In the genomic region with DNA sequence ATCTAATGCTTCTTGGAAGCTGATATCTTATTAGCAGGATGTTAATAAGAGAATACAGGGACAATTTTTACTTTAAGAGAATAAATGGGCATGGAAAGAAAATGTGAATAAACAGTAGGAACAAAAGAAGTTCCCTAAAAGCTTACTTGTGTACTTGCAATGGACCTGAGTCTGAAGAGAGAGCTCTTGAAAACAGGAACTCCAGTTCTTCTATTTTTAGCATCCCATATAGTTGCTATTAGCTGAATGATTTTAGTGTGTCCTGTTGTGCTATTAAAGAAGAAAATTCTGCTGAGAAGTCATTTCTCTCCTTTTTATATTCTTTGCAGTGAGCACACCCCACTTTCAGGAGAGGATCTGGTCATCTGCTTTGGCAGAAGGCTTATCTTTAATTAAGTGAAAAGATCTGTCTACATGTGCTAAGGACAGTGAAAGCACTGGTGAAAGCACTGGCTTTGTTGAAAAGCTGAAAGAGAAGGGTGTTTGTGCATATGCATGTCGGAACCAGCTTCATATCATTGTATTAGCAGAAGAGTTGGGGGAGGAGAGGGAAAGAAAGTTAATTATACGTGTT, we compare ENCODE assay signal across 15 cellular contexts. TPM values are rescaled to one million over a fixed set of nuclear protein-coding genes. Genes with fewer than 3 reads are reported as not detected.
DNase-seq lines count a peak whose midpoint lies in the region; ATAC-seq, FAIRE-seq and TF ChIP-seq lines count a peak whose summit lies in the region.
"Had no signal": no experiment of that assay in that cellular context is flagged by ENCODE, and none has a peak within 500 bp of the region (broad histone marks: within the 10 kb centered on the region; RNA-seq: fewer than 3 reads in every experiment).

No MANE protein-coding gene starts in this region.

- no peaks in the 10 kb centered on the region for H4K20me1 ChIP-seq in GM12878 (ENCODE audit: control insufficient read depth, insufficient read depth)

- H3K27ac ChIP-seq in GM12878 (ENCODE audit: control insufficient read depth, insufficient read depth), result no peak overlapping the region
- H3K27ac ChIP-seq in coronary artery, result peak overlapping the region in 1 of 2 donors; percentile 53
- H3K27ac ChIP-seq: prostate gland had no signal

- no peak overlapping the region for H3K9ac ChIP-seq in GM12878 (ENCODE audit: control insufficient read depth, insufficient read depth, low read length)

- H2AFZ ChIP-seq in GM12878 (ENCODE audit: control insufficient read depth, low read depth, low read length), result no peak overlapping the region
- peak overlapping the region; percentile 86 for H2AFZ ChIP-seq in neuron (ENCODE audit: low read depth, low read length)

- FAIRE-seq in GM12891 (lab: Jason Lieb, UNC) (no peak), GM12878 (lab: Jason Lieb, UNC) (no peak)
- FAIRE-seq: GM19239 had no signal

- intact Hi-C loops in GM12878 (cut with micrococcal nuclease; ENCODE audit: unreplicated experiment), result no loop called here

- POLR2A ChIA-PET in GM12878 (lab: Charles Lee), result interaction anchor here (0.7 to 8.2 kb wide), 7 partner anchors 9 to 775 kb away, joined by 3 to 49 read pairs (median 6); no protein-coding TSS in a partner anchor

- H3K79me2 ChIP-seq in GM12878 (ENCODE audit: control insufficient read depth, insufficient read depth, low read length), result peaks cover 4% of the 10 kb centered on the region

- H3K9me3 ChIP-seq in GM12878 (replicated peaks; ENCODE audit: control insufficient read depth, insufficient read depth, low read length), result no peaks in the 10 kb centered on the region
- no peaks in the 10 kb centered on the region for H3K9me3 ChIP-seq in neuron (ENCODE audit: low read length)
- H3K9me3 ChIP-seq: prostate gland had no signal

- peak overlapping the region; percentile 50 for H3K4me2 ChIP-seq in GM12878 (ENCODE audit: control insufficient read depth, insufficient read depth)

- ATAC-seq in GM12878, result peak; percentile 23
- ATAC-seq: activated T-helper 17 cell treated with anti-CD3 and anti-CD28 coated beads, Interleukin-2, amount 50 U/mL, for 72 hours had no signal

- no peaks in the 10 kb centered on the region for H3K9me3 Mint-ChIP-seq in type B pancreatic cell
- H3K9me3 Mint-ChIP-seq: activated CD4-positive, alpha-beta memory T cell treated with anti-CD3 and anti-CD28 coated beads, Interleukin-2, amount 10 ng/mL, durations not matched to agents 7 days and 5 days; activated T-helper 17 cell treated with anti-CD3 and anti-CD28 coated beads, Interleukin-2, amount 50 U/mL, for 72 hours had no signal

- SMC1A ChIA-PET in GM12878 (lab: Charles Lee; ENCODE audit: uncharacterized antibody, unreplicated experiment), result interaction anchor here (0.7 to 10.6 kb wide), 17 partner anchors 7 to 149 kb away, joined by 3 to 139 read pairs (median 6); no protein-coding TSS in a partner anchor

- CTCF ChIA-PET in GM12878 (lab: Yijun Ruan, JAX), result interaction anchor here (0.8 to 5.0 kb wide), 7 partner anchors 8 to 160 kb away, joined by 3 to 22 read pairs (median 5); no protein-coding TSS in a partner anchor

- no peaks in the 10 kb centered on the region for H3K27me3 ChIP-seq in GM12878 (replicated peaks in 1 of 2; ENCODE audit: control insufficient read depth in 2 of 2, insufficient read depth in 2 of 2, low read length in 1 of 2)
- H3K27me3 ChIP-seq in neuron (ENCODE audit: insufficient read depth, low read length), result no peaks in the 10 kb centered on the region

- peaks cover 26% of the 10 kb centered on the region for H3K4me1 Mint-ChIP-seq in type B pancreatic cell (ENCODE audit: unreplicated experiment)
- H3K4me1 Mint-ChIP-seq: activated CD4-positive, alpha-beta memory T cell treated with anti-CD3 and anti-CD28 coated beads, Interleukin-2, amount 10 ng/mL, durations not matched to agents 7 days and 5 days; activated T-helper 17 cell treated with anti-CD3 and anti-CD28 coated beads, Interleukin-2, amount 50 U/mL, for 72 hours had no signal

- in situ Hi-C loops in GM12878 (cut with MboI), result no loop called here

- H3K36me3 Mint-ChIP-seq in type B pancreatic cell, result peaks cover 4% of the 10 kb centered on the region

- 79% methylated on average over 2 of the region's 2 CpGs for WGBS in GM12878 (ENCODE audit: insufficient coverage, insufficient replicate concordance, low lambda C conversion rate, missing lambda C conversion rate)

- TF ChIP-seq CTCF in GM12878 (IDR thresholded peaks at IDR 0.05 in 2 of 3, conservative IDR thresholded peaks at IDR 0.05 in 1 of 3; ENCODE audit: control insufficient read depth in 2 of 3, extremely low read depth in 1 of 3, insufficient read depth in 1 of 3, low read depth in 3 of 3, low read length in 3 of 3), result no peak
- TF ChIP-seq CTCF in coronary artery (IDR thresholded peaks at IDR 0.05), result no peak
- TF ChIP-seq CTCF in type B pancreatic cell (conservative IDR thresholded peaks at IDR 0.05), result no peak

- H3K4me1 ChIP-seq in GM12878 (ENCODE audit: control insufficient read depth, insufficient read depth, low read length) (peaks cover 29% of the 10 kb centered on the region), neuron (ENCODE audit: insufficient read depth, low read length) (peaks cover 8% of the 10 kb centered on the region)
- H3K4me1 ChIP-seq: prostate gland had no signal

- H3K4me3 Mint-ChIP-seq in type B pancreatic cell, result no peak overlapping the region
- H3K4me3 Mint-ChIP-seq: activated CD4-positive, alpha-beta memory T cell treated with anti-CD3 and anti-CD28 coated beads, Interleukin-2, amount 10 ng/mL, durations not matched to agents 7 days and 5 days; activated T-helper 17 cell treated with anti-CD3 and anti-CD28 coated beads, Interleukin-2, amount 50 U/mL, for 72 hours had no signal

- H3K27ac Mint-ChIP-seq in type B pancreatic cell, result no peak overlapping the region
- H3K27ac Mint-ChIP-seq: activated CD4-positive, alpha-beta memory T cell treated with anti-CD3 and anti-CD28 coated beads, Interleukin-2, amount 10 ng/mL, durations not matched to agents 7 days and 5 days; activated T-helper 17 cell treated with anti-CD3 and anti-CD28 coated beads, Interleukin-2, amount 50 U/mL, for 72 hours had no signal

- RAD21 ChIA-PET in GM12878 (lab: Charles Lee; ENCODE audit: unreplicated experiment), result interaction anchor here (0.6 to 2.9 kb wide), 16 partner anchors 9 to 722 kb away, joined by 3 to 12 read pairs (median 4); no protein-coding TSS in a partner anchor

- TF ChIP-seq EP300 in GM12878 (IDR thresholded peaks at IDR 0.05; ENCODE audit: borderline replicate concordance in 1 of 2, control insufficient read depth in 1 of 2, low read depth in 2 of 2, low read length in 2 of 2), result no peak

- H3K4me3 ChIP-seq in GM12878, result no peak overlapping the region
- H3K4me3 ChIP-seq in neuron (ENCODE audit: low read length), result no peak overlapping the region
- no peak overlapping the region for H3K4me3 ChIP-seq in coronary artery
- H3K4me3 ChIP-seq: prostate gland had no signal

- DNase-seq in GM12891 (ENCODE audit: insufficient read length, low spot score) (no peak), NOMO-1 treated with DMSO at 0.1 percent for 48 hours (lab: John Stamatoyannopoulos, UW; ENCODE audit: unreplicated experiment) (peak; percentile 85), GM12878 (ENCODE audit: low read depth, low spot score) (no peak), coronary artery (ENCODE audit: low spot score) (no peak), type B pancreatic cell (ENCODE audit: extremely low spot score, unreplicated experiment) (no peak), NCI-H2107 (lab: John Stamatoyannopoulos, UW) (no peak), NCI-H510A treated with DMSO at 0.1 percent for 48 hours (lab: John Stamatoyannopoulos, UW) (no peak)
- DNase-seq: activated CD4-positive, alpha-beta memory T cell treated with anti-CD3 and anti-CD28 coated beads, Interleukin-2, amount 10 ng/mL, durations not matched to agents 7 days and 5 days; aorta; NCI-H2171 treated with DMSO at 0.1 percent for 48 hours; stimulated activated CD8-positive, alpha-beta memory T cell treated with anti-CD3 and anti-CD28 coated beads, Interleukin-4, amount 100 ng/mL, for 48 hours had no signal

- no TSS peak for BruUV-seq in GM12878 (replicated peaks; lab: Mats Ljungman, UMichigan)

- TF ChIP-seq RAD21 in GM12878 (IDR thresholded peaks at IDR 0.05; ENCODE audit: insufficient read depth, low read depth, low read length), result no peak

- H3K36me3 ChIP-seq in GM12878 (ENCODE audit: control insufficient read depth in 2 of 2, insufficient read depth in 2 of 2, low read length in 1 of 2) (peaks cover 0 to 3% of the 10 kb centered on the region in 2 experiments; a peak in 1 of 4 replicates), neuron (ENCODE audit: insufficient read depth, low read length) (no peaks in the 10 kb centered on the region)
- H3K36me3 ChIP-seq: prostate gland had no signal

- TF ChIP-seq POLR2A in GM12891 (IDR thresholded peaks at IDR 0.05; ENCODE audit: low read depth, low read length), result no peak
- TF ChIP-seq POLR2A in GM12878 (IDR thresholded peaks at IDR 0.05; ENCODE audit: low read depth, low read length), result no peak

- no peaks in the 10 kb centered on the region for H3K27me3 Mint-ChIP-seq in type B pancreatic cell

TF ChIP-seq in GM12891, 5 proteins besides CTCF, POLR2A, EP300 and RAD21:
- TF ChIP-seq SPI1 (IDR thresholded peaks at IDR 0.05; ENCODE audit: low read depth, low read length) (peak; percentile 83), TAF1 (IDR thresholded peaks at IDR 0.05; ENCODE audit: low read depth, low read length) (no peak)

TF ChIP-seq in GM12878, 131 proteins besides CTCF, POLR2A, EP300 and RAD21 (continues in another document):
- TF ChIP-seq NBN (IDR thresholded peaks at IDR 0.05), result no peak

RNA-seq across cellular contexts. Expression of gene ST3GAL6, which starts 1.4 kb away (rescaled TPM):
- polyA plus RNA-seq in GM12891 (2012; ENCODE audit: low read depth, missing spikeins), result 8.3 TPM
- 172 and 176 TPM in 2 replicates for total RNA-seq in GM12878 (2013; cell fraction: nucleolus; rRNA removed)
- total RNA-seq in GM12878 (2014; rRNA removed), result 35.4 and 43.9 TPM in 2 replicates
- 38.6 and 39.2 TPM in 2 replicates for total RNA-seq in GM12878 (2014; rRNA removed; fragmentation: Illumina TruSeq; extraction: Trizol)
- 36.2 TPM in 2 replicates for total RNA-seq in GM12878 (2021)
- 3.2 TPM for polyA plus RNA-seq in GM12878 (2011; ENCODE audit: low read depth)
- polyA plus RNA-seq in GM12878 (2011; rRNA removed), result 20.2 and 31.3 TPM in 2 replicates
- 6.9 and 9.8 TPM in 2 replicates for polyA plus RNA-seq in GM12878 (2011; cell fraction: cytosol; rRNA removed)
- polyA plus RNA-seq in GM12878 (2011; cell fraction: nucleus; rRNA removed), result 21.4 and 27.9 TPM in 2 replicates
- 6.3 and 11.1 TPM in 2 replicates for polyA plus RNA-seq in GM12878 (2012)
- polyA plus RNA-seq in GM12878 (2014; fragmentation: Illumina TruSeq; extraction: Trizol), result 38.8 and 58.0 TPM in 2 replicates
- 10 to 100 TPM; 19.5 to 31.4 TPM for polyA plus RNA-seq in GM12878 (2014; fragmentation: Nextera tagmentation; extraction: Ambion mirVana)
- 32.4 and 41.2 TPM in 2 replicates for polyA plus RNA-seq in GM12878 (2014; rRNA removed)
- 10 to 100 TPM; 38.8 to 40.4 TPM for polyA plus RNA-seq in GM12878 (2016; fragmentation: Nextera tagmentation; extraction: Ambion mirVana)
- polyA minus RNA-seq in GM12878 (2011; rRNA and poly(A)+ RNA removed), result 10.3 and 13.2 TPM in 2 replicates
- polyA minus RNA-seq in GM12878 (2011; cell fraction: cytosol; rRNA and poly(A)+ RNA removed), result 7.8 and 8.3 TPM in 2 replicates
- 25.9 and 40.0 TPM in 2 replicates for polyA minus RNA-seq in GM12878 (2011; cell fraction: nucleus; rRNA and poly(A)+ RNA removed)
- 16.5 and 21.9 TPM in 2 replicates for total RNA-seq in type B pancreatic cell (ENCODE audit: low replicate concordance)
- total RNA-seq: activated CD4-positive, alpha-beta memory T cell treated with anti-CD3 and anti-CD28 coated beads, Interleukin-2, amount 10 ng/mL, durations not matched to agents 7 days and 5 days; activated T-helper 17 cell treated with anti-CD3 and anti-CD28 coated beads, Interleukin-2, amount 50 U/mL, for 72 hours had no signal
